In the genomic region with DNA sequence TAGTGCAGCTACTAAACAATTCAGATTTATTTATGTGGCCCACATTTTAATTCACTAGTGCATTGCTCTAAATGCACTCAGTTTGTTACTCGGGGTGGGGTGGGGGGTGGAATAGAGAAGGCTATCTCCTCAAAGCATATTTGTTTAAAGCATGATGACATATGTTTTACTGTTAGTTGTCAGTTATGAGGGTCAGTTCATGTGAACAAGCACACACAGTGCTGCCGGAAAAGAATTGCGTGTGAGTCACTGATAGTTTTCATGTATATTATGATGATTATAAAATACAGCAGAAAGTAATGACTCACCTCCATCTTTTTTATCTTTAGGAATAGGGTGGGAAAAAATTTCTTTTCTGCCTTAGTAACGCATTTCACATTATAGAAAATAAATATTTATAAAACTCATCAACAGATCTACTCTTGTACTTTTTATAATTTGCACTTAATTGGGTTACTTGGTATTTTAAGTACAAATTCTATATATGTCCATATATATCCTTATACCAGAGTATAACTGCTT, we compare ENCODE assay signal across 1 cellular context.
TF ChIP-seq lines count a peak whose summit lies in the region.

No MANE protein-coding gene starts in this region.

TF ChIP-seq in K562, 482 proteins besides CTCF, POLR2A, EP300 and RAD21 (continued from another document and continues in another):
- TF ChIP-seq, protein P1, sequence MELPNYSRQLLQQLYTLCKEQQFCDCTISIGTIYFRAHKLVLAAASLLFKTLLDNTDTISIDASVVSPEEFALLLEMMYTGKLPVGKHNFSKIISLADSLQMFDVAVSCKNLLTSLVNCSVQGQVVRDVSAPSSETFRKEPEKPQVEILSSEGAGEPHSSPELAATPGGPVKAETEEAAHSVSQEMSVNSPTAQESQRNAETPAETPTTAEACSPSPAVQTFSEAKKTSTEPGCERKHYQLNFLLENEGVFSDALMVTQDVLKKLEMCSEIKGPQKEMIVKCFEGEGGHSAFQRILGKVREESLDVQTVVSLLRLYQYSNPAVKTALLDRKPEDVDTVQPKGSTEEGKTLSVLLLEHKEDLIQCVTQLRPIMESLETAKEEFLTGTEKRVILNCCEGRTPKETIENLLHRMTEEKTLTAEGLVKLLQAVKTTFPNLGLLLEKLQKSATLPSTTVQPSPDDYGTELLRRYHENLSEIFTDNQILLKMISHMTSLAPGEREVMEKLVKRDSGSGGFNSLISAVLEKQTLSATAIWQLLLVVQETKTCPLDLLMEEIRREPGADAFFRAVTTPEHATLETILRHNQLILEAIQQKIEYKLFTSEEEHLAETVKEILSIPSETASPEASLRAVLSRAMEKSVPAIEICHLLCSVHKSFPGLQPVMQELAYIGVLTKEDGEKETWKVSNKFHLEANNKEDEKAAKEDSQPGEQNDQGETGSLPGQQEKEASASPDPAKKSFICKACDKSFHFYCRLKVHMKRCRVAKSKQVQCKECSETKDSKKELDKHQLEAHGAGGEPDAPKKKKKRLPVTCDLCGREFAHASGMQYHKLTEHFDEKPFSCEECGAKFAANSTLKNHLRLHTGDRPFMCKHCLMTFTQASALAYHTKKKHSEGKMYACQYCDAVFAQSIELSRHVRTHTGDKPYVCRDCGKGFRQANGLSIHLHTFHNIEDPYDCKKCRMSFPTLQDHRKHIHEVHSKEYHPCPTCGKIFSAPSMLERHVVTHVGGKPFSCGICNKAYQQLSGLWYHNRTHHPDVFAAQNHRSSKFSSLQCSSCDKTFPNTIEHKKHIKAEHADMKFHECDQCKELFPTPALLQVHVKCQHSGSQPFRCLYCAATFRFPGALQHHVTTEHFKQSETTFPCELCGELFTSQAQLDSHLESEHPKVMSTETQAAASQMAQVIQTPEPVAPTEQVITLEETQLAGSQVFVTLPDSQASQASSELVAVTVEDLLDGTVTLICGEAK (IDR thresholded peaks at IDR 0.05): peak; percentile 42; the same call in 1 of the 2 replicates
- TF ChIP-seq, protein P1 (CRISPR knock-in tag; IDR thresholded peaks at IDR 0.05): no peak
- TF ChIP-seq, protein P2, sequence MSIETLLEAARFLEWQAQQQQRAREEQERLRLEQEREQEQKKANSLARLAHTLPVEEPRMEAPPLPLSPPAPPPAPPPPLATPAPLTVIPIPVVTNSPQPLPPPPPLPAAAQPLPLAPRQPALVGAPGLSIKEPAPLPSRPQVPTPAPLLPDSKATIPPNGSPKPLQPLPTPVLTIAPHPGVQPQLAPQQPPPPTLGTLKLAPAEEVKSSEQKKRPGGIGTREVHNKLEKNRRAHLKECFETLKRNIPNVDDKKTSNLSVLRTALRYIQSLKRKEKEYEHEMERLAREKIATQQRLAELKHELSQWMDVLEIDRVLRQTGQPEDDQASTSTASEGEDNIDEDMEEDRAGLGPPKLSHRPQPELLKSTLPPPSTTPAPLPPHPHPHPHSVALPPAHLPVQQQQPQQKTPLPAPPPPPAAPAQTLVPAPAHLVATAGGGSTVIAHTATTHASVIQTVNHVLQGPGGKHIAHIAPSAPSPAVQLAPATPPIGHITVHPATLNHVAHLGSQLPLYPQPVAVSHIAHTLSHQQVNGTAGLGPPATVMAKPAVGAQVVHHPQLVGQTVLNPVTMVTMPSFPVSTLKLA (conservative IDR thresholded peaks at IDR 0.05): peak; percentile 34 to 63; a peak in 3 of 4 replicates
- TF ChIP-seq, protein P3, sequence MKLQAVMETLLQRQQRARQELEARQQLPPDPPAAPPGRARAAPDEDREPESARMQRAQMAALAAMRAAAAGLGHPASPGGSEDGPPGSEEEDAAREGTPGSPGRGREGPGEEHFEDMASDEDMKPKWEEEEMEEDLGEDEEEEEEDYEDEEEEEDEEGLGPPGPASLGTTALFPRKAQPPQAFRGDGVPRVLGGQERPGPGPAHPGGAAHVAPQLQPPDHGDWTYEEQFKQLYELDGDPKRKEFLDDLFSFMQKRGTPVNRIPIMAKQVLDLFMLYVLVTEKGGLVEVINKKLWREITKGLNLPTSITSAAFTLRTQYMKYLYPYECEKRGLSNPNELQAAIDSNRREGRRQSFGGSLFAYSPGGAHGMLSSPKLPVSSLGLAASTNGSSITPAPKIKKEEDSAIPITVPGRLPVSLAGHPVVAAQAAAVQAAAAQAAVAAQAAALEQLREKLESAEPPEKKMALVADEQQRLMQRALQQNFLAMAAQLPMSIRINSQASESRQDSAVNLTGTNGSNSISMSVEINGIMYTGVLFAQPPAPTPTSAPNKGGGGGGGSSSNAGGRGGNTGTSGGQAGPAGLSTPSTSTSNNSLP (IDR thresholded peaks at IDR 0.05; ENCODE audit: borderline replicate concordance, low read depth, low read length): peak; percentile 99; the same call in 1 of the 2 replicates
- no peak for TF ChIP-seq POLR2B (IDR thresholded peaks at IDR 0.05; ENCODE audit: low read depth, partially characterized antibody)
- 0 out of 2 replicates have a peak, but pooled peaks have one; percentile 52 for TF ChIP-seq SMAD3 (CRISPR knock-in tag; conservative IDR thresholded peaks at IDR 0.05)
- no peak for TF ChIP-seq HMGN3 (IDR thresholded peaks at IDR 0.05; ENCODE audit: borderline replicate concordance, extremely low read depth, insufficient read length, low read depth, low read length)
- no peak for TF ChIP-seq HDGF (IDR thresholded peaks at IDR 0.05)
- TF ChIP-seq ETV6 (IDR thresholded peaks at IDR 0.05; ENCODE audit: borderline replicate concordance in 1 of 2, low read depth in 2 of 2, low read length in 1 of 2): 0 out of 4 replicates have a peak, but pooled peaks of 1 of the 2 experiments have one; percentile 43
- no peak for TF ChIP-seq ETV6 (CRISPR knock-in tag; IDR thresholded peaks at IDR 0.05; ENCODE audit: borderline replicate concordance)
- 0 out of 2 replicates have a peak, but pooled peaks have one; percentile 21 for TF ChIP-seq BCOR (IDR thresholded peaks at IDR 0.05)
- TF ChIP-seq THRAP3 (IDR thresholded peaks at IDR 0.05; ENCODE audit: borderline replicate concordance): no peak
- TF ChIP-seq RBM17 (IDR thresholded peaks at IDR 0.05; ENCODE audit: borderline replicate concordance, low read depth, low read length): no peak
- TF ChIP-seq CXXC5 (CRISPR knock-in tag; IDR thresholded peaks at IDR 0.05): peak; percentile 58
- TF ChIP-seq SAFB (IDR thresholded peaks at IDR 0.05; ENCODE audit: borderline replicate concordance, low read depth, low read length): no peak
- TF ChIP-seq ZKSCAN8 (CRISPR knock-in tag; IDR thresholded peaks at IDR 0.05): 0 out of 2 replicates have a peak, but pooled peaks have one; percentile 15
- TF ChIP-seq, protein P4, sequence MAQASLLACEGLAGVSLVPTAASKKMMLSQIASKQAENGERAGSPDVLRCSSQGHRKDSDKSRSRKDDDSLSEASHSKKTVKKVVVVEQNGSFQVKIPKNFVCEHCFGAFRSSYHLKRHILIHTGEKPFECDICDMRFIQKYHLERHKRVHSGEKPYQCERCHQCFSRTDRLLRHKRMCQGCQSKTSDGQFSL (CRISPR knock-in tag; IDR thresholded peaks at IDR 0.05): no peak
- TF ChIP-seq, protein P4 (tag; IDR thresholded peaks at IDR 0.05): peak in 1 of 2 experiments; percentile 44; a peak in 1 of 4 replicates
- no peak for TF ChIP-seq BCL6 (CRISPR knock-in tag; IDR thresholded peaks at IDR 0.05)
- TF ChIP-seq MECOM (CRISPR knock-in tag; IDR thresholded peaks at IDR 0.05): no peak
- TF ChIP-seq SMARCA5 (IDR thresholded peaks at IDR 0.05): no peak
- TF ChIP-seq, protein P5, sequence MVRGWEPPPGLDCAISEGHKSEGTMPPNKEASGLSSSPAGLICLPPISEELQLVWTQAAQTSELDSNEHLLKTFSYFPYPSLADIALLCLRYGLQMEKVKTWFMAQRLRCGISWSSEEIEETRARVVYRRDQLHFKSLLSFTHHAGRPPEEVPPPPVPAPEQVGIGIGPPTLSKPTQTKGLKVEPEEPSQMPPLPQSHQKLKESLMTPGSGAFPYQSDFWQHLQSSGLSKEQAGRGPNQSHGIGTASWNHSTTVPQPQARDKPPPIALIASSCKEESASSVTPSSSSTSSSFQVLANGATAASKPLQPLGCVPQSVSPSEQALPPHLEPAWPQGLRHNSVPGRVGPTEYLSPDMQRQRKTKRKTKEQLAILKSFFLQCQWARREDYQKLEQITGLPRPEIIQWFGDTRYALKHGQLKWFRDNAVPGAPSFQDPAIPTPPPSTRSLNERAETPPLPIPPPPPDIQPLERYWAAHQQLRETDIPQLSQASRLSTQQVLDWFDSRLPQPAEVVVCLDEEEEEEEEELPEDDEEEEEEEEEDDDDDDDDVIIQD (CRISPR knock-in tag; IDR thresholded peaks at IDR 0.05): no peak
- TF ChIP-seq BACH1 (tag; IDR thresholded peaks at IDR 0.05): no peak
- TF ChIP-seq KAT7 (CRISPR knock-in tag; IDR thresholded peaks at IDR 0.05; ENCODE audit: borderline replicate concordance): no peak
- no peak for TF ChIP-seq ZNF133 (CRISPR knock-in tag; IDR thresholded peaks at IDR 0.05)
- no peak for TF ChIP-seq SP1 (CRISPR knock-in tag; IDR thresholded peaks at IDR 0.05)
- TF ChIP-seq, protein P6, sequence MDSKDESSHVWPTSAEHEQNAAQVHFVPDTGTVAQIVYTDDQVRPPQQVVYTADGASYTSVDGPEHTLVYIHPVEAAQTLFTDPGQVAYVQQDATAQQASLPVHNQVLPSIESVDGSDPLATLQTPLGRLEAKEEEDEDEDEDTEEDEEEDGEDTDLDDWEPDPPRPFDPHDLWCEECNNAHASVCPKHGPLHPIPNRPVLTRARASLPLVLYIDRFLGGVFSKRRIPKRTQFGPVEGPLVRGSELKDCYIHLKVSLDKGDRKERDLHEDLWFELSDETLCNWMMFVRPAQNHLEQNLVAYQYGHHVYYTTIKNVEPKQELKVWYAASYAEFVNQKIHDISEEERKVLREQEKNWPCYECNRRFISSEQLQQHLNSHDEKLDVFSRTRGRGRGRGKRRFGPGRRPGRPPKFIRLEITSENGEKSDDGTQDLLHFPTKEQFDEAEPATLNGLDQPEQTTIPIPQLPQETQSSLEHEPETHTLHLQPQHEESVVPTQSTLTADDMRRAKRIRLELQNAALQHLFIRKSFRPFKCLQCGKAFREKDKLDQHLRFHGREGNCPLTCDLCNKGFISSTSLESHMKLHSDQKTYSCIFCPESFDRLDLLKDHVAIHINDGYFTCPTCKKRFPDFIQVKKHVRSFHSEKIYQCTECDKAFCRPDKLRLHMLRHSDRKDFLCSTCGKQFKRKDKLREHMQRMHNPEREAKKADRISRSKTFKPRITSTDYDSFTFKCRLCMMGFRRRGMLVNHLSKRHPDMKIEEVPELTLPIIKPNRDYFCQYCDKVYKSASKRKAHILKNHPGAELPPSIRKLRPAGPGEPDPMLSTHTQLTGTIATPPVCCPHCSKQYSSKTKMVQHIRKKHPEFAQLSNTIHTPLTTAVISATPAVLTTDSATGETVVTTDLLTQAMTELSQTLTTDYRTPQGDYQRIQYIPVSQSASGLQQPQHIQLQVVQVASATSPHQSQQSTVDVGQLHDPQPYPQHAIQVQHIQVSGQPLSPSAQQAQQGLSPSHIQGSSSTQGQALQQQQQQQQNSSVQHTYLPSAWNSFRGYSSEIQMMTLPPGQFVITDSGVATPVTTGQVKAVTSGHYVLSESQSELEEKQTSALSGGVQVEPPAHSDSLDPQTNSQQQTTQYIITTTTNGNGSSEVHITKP (IDR thresholded peaks at IDR 0.05; ENCODE audit: partially characterized antibody): peak; percentile 19
- TF ChIP-seq SAP30 (IDR thresholded peaks at IDR 0.05; ENCODE audit: borderline replicate concordance, insufficient read depth, low read depth, low read length, poor library complexity, severe bottlenecking): no peak
- TF ChIP-seq, protein P7, sequence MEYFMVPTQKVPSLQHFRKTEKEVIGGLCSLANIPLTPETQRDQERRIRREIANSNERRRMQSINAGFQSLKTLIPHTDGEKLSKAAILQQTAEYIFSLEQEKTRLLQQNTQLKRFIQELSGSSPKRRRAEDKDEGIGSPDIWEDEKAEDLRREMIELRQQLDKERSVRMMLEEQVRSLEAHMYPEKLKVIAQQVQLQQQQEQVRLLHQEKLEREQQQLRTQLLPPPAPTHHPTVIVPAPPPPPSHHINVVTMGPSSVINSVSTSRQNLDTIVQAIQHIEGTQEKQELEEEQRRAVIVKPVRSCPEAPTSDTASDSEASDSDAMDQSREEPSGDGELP (CRISPR knock-in tag; IDR thresholded peaks at IDR 0.05; ENCODE audit: borderline replicate concordance): no peak
- peak; percentile 80 to 92 for TF ChIP-seq FOXA3 (CRISPR knock-in tag; conservative IDR thresholded peaks at IDR 0.05 in 1 of 2, IDR thresholded peaks at IDR 0.05 in 1 of 2)
- TF ChIP-seq RAD51 (IDR thresholded peaks at IDR 0.05; ENCODE audit: borderline replicate concordance, low read depth): peak; percentile 30; the same call in 1 of the 2 replicates
- TF ChIP-seq EWSR1 (IDR thresholded peaks at IDR 0.05; ENCODE audit: borderline replicate concordance, low read depth, partially characterized antibody): no peak
- peak; percentile 49 to 58 for TF ChIP-seq FOXK2 (conservative IDR thresholded peaks at IDR 0.05 in 1 of 2, IDR thresholded peaks at IDR 0.05 in 1 of 2; ENCODE audit: low read depth in 2 of 2)
- peak; percentile 96 for TF ChIP-seq MEIS2 (IDR thresholded peaks at IDR 0.05; ENCODE audit: partially characterized antibody)
- TF ChIP-seq, protein P8, sequence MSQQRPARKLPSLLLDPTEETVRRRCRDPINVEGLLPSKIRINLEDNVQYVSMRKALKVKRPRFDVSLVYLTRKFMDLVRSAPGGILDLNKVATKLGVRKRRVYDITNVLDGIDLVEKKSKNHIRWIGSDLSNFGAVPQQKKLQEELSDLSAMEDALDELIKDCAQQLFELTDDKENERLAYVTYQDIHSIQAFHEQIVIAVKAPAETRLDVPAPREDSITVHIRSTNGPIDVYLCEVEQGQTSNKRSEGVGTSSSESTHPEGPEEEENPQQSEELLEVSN (IDR thresholded peaks at IDR 0.05; ENCODE audit: borderline replicate concordance in 1 of 2, extremely low read depth in 1 of 2, insufficient read depth in 1 of 2, insufficient read length in 1 of 2, low read depth in 1 of 2, low read length in 1 of 2, poor library complexity in 1 of 2, severe bottlenecking in 1 of 2): no peak
